14 cellular contexts compared by ENCODE assay signal in genomic region chr18:53416985-53417384, GRCh38.
DNase-seq lines count a peak whose midpoint lies in the region; ATAC-seq and TF ChIP-seq lines count a peak whose summit lies in the region.
"Had no signal": no experiment of that assay in that cellular context is flagged by ENCODE, and none has a peak within 500 bp of the region (broad histone marks: within the 10 kb centered on the region; RNA-seq: fewer than 3 reads in every experiment).

No MANE protein-coding gene starts in this region.

- H3K18ac ChIP-seq in H9 (ENCODE audit: insufficient read length, low read depth, low read length), result no peak overlapping the region

- no peaks in the 10 kb centered on the region for H3K27me3 Mint-ChIP-seq in H9 (ENCODE audit: low read depth)
- H3K27me3 Mint-ChIP-seq in neural progenitor cell (ENCODE audit: insufficient read depth, low read depth), result no peaks in the 10 kb centered on the region
- H3K27me3 Mint-ChIP-seq in mesothelial cell of epicardium (ENCODE audit: low read depth), result peaks cover 1% of the 10 kb centered on the region

- no peak overlapping the region for H2BK15ac ChIP-seq in H9 (ENCODE audit: low read depth, low read length)

- H3K4me2 ChIP-seq in H9 (ENCODE audit: insufficient read depth, insufficient read length, low read length), result no peak overlapping the region
- H3K4me2 ChIP-seq in neural progenitor cell, result peak overlapping the region; percentile 55
- H3K4me2 ChIP-seq: BLaER1 treated with 17β-estradiol and CSF1 and Interleukin-3, amounts not matched to agents 10 nM and 100 nM had no signal

- H4K20me1 ChIP-seq in H9 (ENCODE audit: control insufficient read depth, insufficient read depth, insufficient read length) (no peaks in the 10 kb centered on the region), neural progenitor cell (ENCODE audit: low read depth) (no peaks in the 10 kb centered on the region)
- H4K20me1 ChIP-seq: BLaER1 treated with 17β-estradiol and CSF1 and Interleukin-3, amounts not matched to agents 10 nM and 100 nM had no signal

- H3K9me3 ChIP-seq in H9 (ENCODE audit: control insufficient read depth, low read depth, low read length) (no peaks in the 10 kb centered on the region), NT2/D1 (ENCODE audit: insufficient read depth, low read length) (no peaks in the 10 kb centered on the region), neural progenitor cell (ENCODE audit: low read depth) (no peaks in the 10 kb centered on the region)
- H3K9me3 ChIP-seq: BLaER1 treated with 17β-estradiol and CSF1 and Interleukin-3, amounts not matched to agents 10 nM and 100 nM had no signal

- no peak for DNase-seq in H9
- DNase-seq in NT2/D1 (ENCODE audit: low read depth, low spot score), result peak; percentile 13
- DNase-seq in foreskin fibroblast, result peak; percentile 0 to 6
- DNase-seq in neural progenitor cell (ENCODE audit: low spot score), result peak; percentile 58
- DNase-seq in mesothelial cell of epicardium (ENCODE audit: low spot score in 2 of 2, unreplicated experiment in 2 of 2), result no peak
- DNase-seq in OCI-M1 (lab: John Stamatoyannopoulos, UW), result no peak
- DNase-seq: DMS153, EL, HCEC 1CT, MV-4-11, NCI-H1694, SIG-M5 had no signal

- H3K56ac ChIP-seq in H9 (ENCODE audit: insufficient read length, low read depth, low read length), result no peak overlapping the region

- no peak overlapping the region for H2BK12ac ChIP-seq in H9 (ENCODE audit: insufficient read length, low read depth, low read length)

- H3K9me3 Mint-ChIP-seq in H9 (no peaks in the 10 kb centered on the region; a peak in 1 of 5 replicates), neural progenitor cell (peaks cover 9% of the 10 kb centered on the region), mesothelial cell of epicardium (no peaks in the 10 kb centered on the region)

- H3K4me1 Mint-ChIP-seq in H9, result peaks cover 20 to 25% of the 10 kb centered on the region in 2 experiments
- peaks cover 24% of the 10 kb centered on the region for H3K4me1 Mint-ChIP-seq in neural progenitor cell
- H3K4me1 Mint-ChIP-seq in mesothelial cell of epicardium, result no peaks in the 10 kb centered on the region

- H3K23me2 ChIP-seq in H9 (ENCODE audit: insufficient read length, low read depth, low read length, poor library complexity, severe bottlenecking), result no peaks in the 10 kb centered on the region

- no peak overlapping the region for H4K5ac ChIP-seq in H9 (ENCODE audit: insufficient read length, low read depth, low read length)

- H3K23ac ChIP-seq in H9 (ENCODE audit: insufficient read length, low read depth, low read length), result no peak overlapping the region

- H2AK5ac ChIP-seq in H9 (ENCODE audit: insufficient read length, low read length), result no peak overlapping the region

- H3K27ac ChIP-seq in H9 (ENCODE audit: insufficient read length, low read depth, low read length) (no peak overlapping the region), neural progenitor cell (peak overlapping the region; percentile 47)
- H3K27ac ChIP-seq: BLaER1 treated with 17β-estradiol and CSF1 and Interleukin-3, amounts not matched to agents 10 nM and 100 nM had no signal

- H3K4me3 ChIP-seq in NT2/D1 (ENCODE audit: insufficient read length, low read depth) (no peak overlapping the region), foreskin fibroblast (ENCODE audit: low read depth in 1 of 2, low read length in 2 of 2) (no peak overlapping the region), neural progenitor cell (no peak overlapping the region)
- H3K4me3 ChIP-seq: BLaER1 treated with 17β-estradiol and CSF1 and Interleukin-3, amounts not matched to agents 10 nM and 100 nM had no signal

- H3K36me3 Mint-ChIP-seq in H9 (ENCODE audit: insufficient read depth in 1 of 3, low read depth in 3 of 3) (no peaks in the 10 kb centered on the region), neural progenitor cell (peaks cover 4% of the 10 kb centered on the region), mesothelial cell of epicardium (no peaks in the 10 kb centered on the region)

- H3K9ac ChIP-seq in H9 (ENCODE audit: extremely low read depth, insufficient read length, low read length) (no peak overlapping the region), NT2/D1 (ENCODE audit: insufficient read length, low read depth) (no peak overlapping the region), neural progenitor cell (no peak overlapping the region)
- H3K9ac ChIP-seq: BLaER1 treated with 17β-estradiol and CSF1 and Interleukin-3, amounts not matched to agents 10 nM and 100 nM had no signal

- no peak overlapping the region for H2BK5ac ChIP-seq in H9 (ENCODE audit: insufficient read length, low read length)

- H2AFZ ChIP-seq in H9 (ENCODE audit: low read length) (peak overlapping the region; percentile 36), neural progenitor cell (replicated peaks) (no peak overlapping the region)

- H2BK20ac ChIP-seq in H9 (ENCODE audit: low read depth, low read length, poor library complexity, severe bottlenecking), result no peak overlapping the region

- H3K4me1 ChIP-seq in H9 (ENCODE audit: insufficient read depth, low read length), result peaks cover 3% of the 10 kb centered on the region; the same call in 1 of the 2 replicates
- no peaks in the 10 kb centered on the region for H3K4me1 ChIP-seq in NT2/D1 (ENCODE audit: insufficient read depth, insufficient read length)
- peaks cover 27% of the 10 kb centered on the region for H3K4me1 ChIP-seq in neural progenitor cell
- H3K4me1 ChIP-seq: BLaER1 treated with 17β-estradiol and CSF1 and Interleukin-3, amounts not matched to agents 10 nM and 100 nM had no signal

- H3K36me3 ChIP-seq in NT2/D1 (ENCODE audit: insufficient read depth, insufficient read length, low read length) (no peaks in the 10 kb centered on the region), neural progenitor cell (no peaks in the 10 kb centered on the region)
- H3K36me3 ChIP-seq: BLaER1 treated with 17β-estradiol and CSF1 and Interleukin-3, amounts not matched to agents 10 nM and 100 nM had no signal

- H3K79me1 ChIP-seq in H9 (ENCODE audit: insufficient read depth, low read depth, low read length, poor library complexity, severe bottlenecking), result no peaks in the 10 kb centered on the region

- H3K4ac ChIP-seq in H9 (ENCODE audit: low read depth, low read length), result no peak overlapping the region

- no peak overlapping the region for H4K8ac ChIP-seq in H9 (replicated peaks; ENCODE audit: insufficient read length, low read depth, low read length)

- WGBS in H9 (ENCODE audit: extremely low coverage, insufficient read length, low lambda C conversion rate), result no CpG with 5 or more reads among the region's 4 CpGs

- H3K14ac ChIP-seq in H9 (ENCODE audit: insufficient read depth, low read length), result no peak overlapping the region

- H3K27me3 ChIP-seq in H9 (ENCODE audit: insufficient read depth, low read length), result no peaks in the 10 kb centered on the region
- H3K27me3 ChIP-seq in NT2/D1 (ENCODE audit: insufficient read depth, insufficient read length), result no peaks in the 10 kb centered on the region
- H3K27me3 ChIP-seq in neural progenitor cell, result no peaks in the 10 kb centered on the region
- H3K27me3 ChIP-seq: BLaER1 treated with 17β-estradiol and CSF1 and Interleukin-3, amounts not matched to agents 10 nM and 100 nM had no signal

- H3F3A ChIP-seq in neural progenitor cell (ENCODE audit: low read depth), result no peaks in the 10 kb centered on the region

- H3K27ac Mint-ChIP-seq in H9 (peak overlapping the region in 2 of 3 experiments; percentile 34 to 88; a peak in 2 of 7 replicates), neural progenitor cell (peak overlapping the region; percentile 86), mesothelial cell of epicardium (no peak overlapping the region)

- no peak for ATAC-seq in GM18870 (IDR thresholded peaks at IDR 0.05; ENCODE audit: unreplicated experiment)

- H3K4me3 Mint-ChIP-seq in H9 (no peak overlapping the region; a peak in 1 of 5 replicates), neural progenitor cell (peak overlapping the region; percentile 44), mesothelial cell of epicardium (no peak overlapping the region)

- TF ChIP-seq CTCF in H9 (conservative IDR thresholded peaks at IDR 0.05) (no peak), foreskin fibroblast (IDR thresholded peaks at IDR 0.05; ENCODE audit: low read depth, low read length) (no peak), neural progenitor cell (IDR thresholded peaks at IDR 0.05) (no peak), mesothelial cell of epicardium (IDR thresholded peaks at IDR 0.05; ENCODE audit: unreplicated experiment) (no peak)

- no peak overlapping the region for H3T11ph ChIP-seq in H9 (ENCODE audit: low read length)

- H3K79me2 ChIP-seq in H9 (ENCODE audit: insufficient read depth, low read length) (no peaks in the 10 kb centered on the region), neural progenitor cell (ENCODE audit: low read depth) (no peaks in the 10 kb centered on the region)

- H4K91ac ChIP-seq in H9 (ENCODE audit: insufficient read length, low read depth, low read length), result no peak overlapping the region

- no peak overlapping the region for H2BK120ac ChIP-seq in H9 (ENCODE audit: low read depth, low read length, poor library complexity, severe bottlenecking)

Comparison
In these comparisons a context has a peak if more than half of its experiments do, and no peak if none do; other contexts are left out.
1. DNase-seq: peak in NT2/D1 (single experiment), foreskin fibroblast (2 of 2) and neural progenitor cell (single experiment); none in H9 (single experiment), mesothelial cell of epicardium (0 of 2) and OCI-M1 (single experiment).